19 cellular contexts compared by ENCODE assay signal in genomic region chr17:43040655-43041054, GRCh38. TPM values are rescaled to one million over a fixed set of nuclear protein-coding genes. Genes with fewer than 3 reads are reported as not detected.
DNase-seq lines count a peak whose midpoint lies in the region; ATAC-seq and TF ChIP-seq lines count a peak whose summit lies in the region.
"Had no signal": no experiment of that assay in that cellular context is flagged by ENCODE, and none has a peak within 500 bp of the region (broad histone marks: within the 10 kb centered on the region; RNA-seq: fewer than 3 reads in every experiment).

No MANE protein-coding gene starts in this region.

- 61% methylated on average over 2 of the region's 2 CpGs for WGBS in HUES64
- WGBS in endodermal cell (ENCODE audit: insufficient coverage in 1 of 2, insufficient read length in 1 of 2), 2 experiments: 80% methylated on average over 2 of the region's 2 CpGs; no CpG with 5 or more reads in 1 of the 2 experiments

- TF ChIP-seq CTCF in GM23338 (conservative IDR thresholded peaks at IDR 0.05; ENCODE audit: low read depth in 2 of 2): no peak
- TF ChIP-seq CTCF in endodermal cell (conservative IDR thresholded peaks at IDR 0.05): no peak
- no peak for TF ChIP-seq CTCF in lower lobe of right lung (IDR thresholded peaks at IDR 0.05)

- intact Hi-C loops in lower lobe of right lung (cut with DNase I): no loop called here
- intact Hi-C loops in activated T-helper 1 cell treated with anti-CD3 and anti-CD28 coated beads, Interleukin-12 subunit alpha, Interleukin-12 subunit beta, Interleukin-2, Interleukin-4 antibody, amounts not matched to agents 30 ng/mL and 10 ng/mL and 1 ng/mL, durations not matched to agents 14 hours and 24 hours and 36 hours (cut with micrococcal nuclease): no loop called here

- H4K20me1 ChIP-seq in GM23338 (replicated peaks; ENCODE audit: insufficient read depth): no peaks in the 10 kb centered on the region

- no peak overlapping the region for H2AFZ ChIP-seq in GM23338
- H2AFZ ChIP-seq: GM23248 had no signal

- no peaks in the 10 kb centered on the region for H3K9me2 ChIP-seq in GM23338 (ENCODE audit: insufficient read depth)

- H3K4me2 ChIP-seq in GM23338: peak overlapping the region; percentile 45

- H3K27ac Mint-ChIP-seq in GM23338 (peak overlapping the region; percentile 76), endodermal cell (peak overlapping the region; percentile 46)
- no peak overlapping the region for H3K27ac Mint-ChIP-seq in activated T-helper 1 cell treated with anti-CD3 and anti-CD28 coated beads, Interleukin-12 subunit alpha, Interleukin-12 subunit beta, Interleukin-2, Interleukin-4 antibody, amounts not matched to agents 30 ng/mL and 10 ng/mL and 1 ng/mL, durations not matched to agents 14 hours and 24 hours and 36 hours
- H3K27ac Mint-ChIP-seq: CD4-positive, CD25-positive, alpha-beta regulatory T cell had no signal

- H3K9me3 Mint-ChIP-seq in GM23338 (no peaks in the 10 kb centered on the region), endodermal cell (no peaks in the 10 kb centered on the region)
- H3K9me3 Mint-ChIP-seq in activated T-helper 1 cell treated with anti-CD3 and anti-CD28 coated beads, Interleukin-12 subunit alpha, Interleukin-12 subunit beta, Interleukin-2, Interleukin-4 antibody, amounts not matched to agents 30 ng/mL and 10 ng/mL and 1 ng/mL, durations not matched to agents 14 hours and 24 hours and 36 hours: no peaks in the 10 kb centered on the region
- H3K9me3 Mint-ChIP-seq: CD4-positive, CD25-positive, alpha-beta regulatory T cell had no signal

- DNase-seq in GM23338 (ENCODE audit: low spot score) (no peak), endodermal cell (no peak), lower lobe of right lung (no peak), T-helper 1 cell (no peak), COR-L47 (lab: John Stamatoyannopoulos, UW) (no peak), germinal center (ENCODE audit: low spot score) (no peak)
- DNase-seq in activated T-helper 1 cell treated with anti-CD3 and anti-CD28 coated beads, Interleukin-12 subunit alpha, Interleukin-12 subunit beta, Interleukin-2, Interleukin-4 antibody, amounts not matched to agents 30 ng/mL and 10 ng/mL and 1 ng/mL, durations not matched to agents 14 hours and 24 hours and 36 hours (ENCODE audit: low spot score): no peak
- DNase-seq: CD4-positive, CD25-positive, alpha-beta regulatory T cell; DND-41; GDM1; GM23248; Karpas-422; NCI-H1105 treated with DMSO at 0.1 percent for 48 hours; NCI-H1930; NCI-H2171; NCI-H510A treated with DMSO at 0.1 percent for 48 hours; PC-3 had no signal

- H3K27me3 Mint-ChIP-seq in GM23338 (ENCODE audit: insufficient read depth, low read depth, poor library complexity) (peaks cover 12% of the 10 kb centered on the region), endodermal cell (ENCODE audit: insufficient read depth) (no peaks in the 10 kb centered on the region)
- H3K27me3 Mint-ChIP-seq in activated T-helper 1 cell treated with anti-CD3 and anti-CD28 coated beads, Interleukin-12 subunit alpha, Interleukin-12 subunit beta, Interleukin-2, Interleukin-4 antibody, amounts not matched to agents 30 ng/mL and 10 ng/mL and 1 ng/mL, durations not matched to agents 14 hours and 24 hours and 36 hours (ENCODE audit: insufficient read depth): no peaks in the 10 kb centered on the region
- H3K27me3 Mint-ChIP-seq: CD4-positive, CD25-positive, alpha-beta regulatory T cell had no signal

- no peak for ATAC-seq in GM23338
- ATAC-seq in lower lobe of right lung: peak; percentile 21 to 78
- ATAC-seq: PC-3 had no signal

- H3K4me1 ChIP-seq in GM23338 (ENCODE audit: insufficient read depth): peaks cover 53% of the 10 kb centered on the region
- H3K4me1 ChIP-seq in HUES64 (ENCODE audit: insufficient read depth, low read length): peaks cover 37% of the 10 kb centered on the region
- peaks cover 21% of the 10 kb centered on the region for H3K4me1 ChIP-seq in endodermal cell (ENCODE audit: control insufficient read depth, insufficient read depth, low read length)
- H3K4me1 ChIP-seq in lower lobe of right lung: no peaks in the 10 kb centered on the region

- H3K36me3 ChIP-seq in GM23338 (ENCODE audit: insufficient read depth) (no peaks in the 10 kb centered on the region; the same call in 1 of the 2 replicates), HUES64 (ENCODE audit: insufficient read depth, low read length) (peaks cover 13% of the 10 kb centered on the region), endodermal cell (ENCODE audit: control insufficient read depth, insufficient read depth, low read length) (no peaks in the 10 kb centered on the region), lower lobe of right lung (no peaks in the 10 kb centered on the region)

- H3K27me3 ChIP-seq in GM23338 (ENCODE audit: insufficient read depth) (no peaks in the 10 kb centered on the region), HUES64 (ENCODE audit: insufficient read depth, low read length) (no peaks in the 10 kb centered on the region), endodermal cell (ENCODE audit: control insufficient read depth, insufficient read depth, low read length, poor library complexity, severe bottlenecking) (no peaks in the 10 kb centered on the region), lower lobe of right lung (ENCODE audit: low read depth) (no peaks in the 10 kb centered on the region)

- H3F3A ChIP-seq in GM23338 (replicated peaks; ENCODE audit: low read depth): peaks cover 16% of the 10 kb centered on the region

- no peak overlapping the region for H3K4me3 ChIP-seq in GM23338
- no peak overlapping the region for H3K4me3 ChIP-seq in HUES64 (ENCODE audit: low read length)
- H3K4me3 ChIP-seq in endodermal cell (ENCODE audit: low read length): no peak overlapping the region
- H3K4me3 ChIP-seq in lower lobe of right lung: no peak overlapping the region
- H3K4me3 ChIP-seq: GM23248 had no signal

- H3K9me3 ChIP-seq in HUES64 (ENCODE audit: insufficient read depth, low read depth, low read length): no peaks in the 10 kb centered on the region
- H3K9me3 ChIP-seq in endodermal cell (ENCODE audit: control insufficient read depth, low read length): no peaks in the 10 kb centered on the region
- no peaks in the 10 kb centered on the region for H3K9me3 ChIP-seq in lower lobe of right lung

- peaks cover 62% of the 10 kb centered on the region for H3K4me1 Mint-ChIP-seq in GM23338
- H3K4me1 Mint-ChIP-seq in endodermal cell: peaks cover 56% of the 10 kb centered on the region
- H3K4me1 Mint-ChIP-seq in activated T-helper 1 cell treated with anti-CD3 and anti-CD28 coated beads, Interleukin-12 subunit alpha, Interleukin-12 subunit beta, Interleukin-2, Interleukin-4 antibody, amounts not matched to agents 30 ng/mL and 10 ng/mL and 1 ng/mL, durations not matched to agents 14 hours and 24 hours and 36 hours (ENCODE audit: low read depth): no peaks in the 10 kb centered on the region
- H3K4me1 Mint-ChIP-seq: CD4-positive, CD25-positive, alpha-beta regulatory T cell had no signal

- H3K4me3 Mint-ChIP-seq in GM23338 (no peak overlapping the region; the same call in 2 of the 3 replicates), endodermal cell (no peak overlapping the region)
- no peak overlapping the region for H3K4me3 Mint-ChIP-seq in activated T-helper 1 cell treated with anti-CD3 and anti-CD28 coated beads, Interleukin-12 subunit alpha, Interleukin-12 subunit beta, Interleukin-2, Interleukin-4 antibody, amounts not matched to agents 30 ng/mL and 10 ng/mL and 1 ng/mL, durations not matched to agents 14 hours and 24 hours and 36 hours
- H3K4me3 Mint-ChIP-seq: CD4-positive, CD25-positive, alpha-beta regulatory T cell had no signal

- no peaks in the 10 kb centered on the region for H3K79me2 ChIP-seq in GM23338 (replicated peaks; ENCODE audit: insufficient read depth)

- peak overlapping the region; percentile 92 for H3K27ac ChIP-seq in GM23338 (ENCODE audit: low read depth)
- H3K27ac ChIP-seq in HUES64 (ENCODE audit: low read depth, low read length): peak overlapping the region; percentile 73
- peak overlapping the region; percentile 62 for H3K27ac ChIP-seq in endodermal cell (ENCODE audit: low read depth, low read length)
- H3K27ac ChIP-seq in lower lobe of right lung: no peak overlapping the region
- H3K27ac ChIP-seq: GM23248 had no signal

- H3K9ac ChIP-seq in HUES64 (ENCODE audit: low read depth, low read length) (peak overlapping the region; percentile 42; the same call in 1 of the 2 replicates), endodermal cell (ENCODE audit: extremely low read depth, low read length, poor library complexity, severe bottlenecking) (no peak overlapping the region)
- H3K9ac ChIP-seq: GM23248 had no signal

- peaks cover 10% of the 10 kb centered on the region; the same call in 1 of the 3 replicates for H3K36me3 Mint-ChIP-seq in GM23338 (ENCODE audit: low read depth)
- H3K36me3 Mint-ChIP-seq in endodermal cell (ENCODE audit: low read depth): peaks cover 7% of the 10 kb centered on the region
- H3K36me3 Mint-ChIP-seq in activated T-helper 1 cell treated with anti-CD3 and anti-CD28 coated beads, Interleukin-12 subunit alpha, Interleukin-12 subunit beta, Interleukin-2, Interleukin-4 antibody, amounts not matched to agents 30 ng/mL and 10 ng/mL and 1 ng/mL, durations not matched to agents 14 hours and 24 hours and 36 hours (ENCODE audit: low read depth): peaks cover 12% of the 10 kb centered on the region
- H3K36me3 Mint-ChIP-seq: CD4-positive, CD25-positive, alpha-beta regulatory T cell had no signal

RNA-seq across cellular contexts. Expression of gene RND2, which starts 15.6 kb away (rescaled TPM):
- total RNA-seq in GM23338 (2014; rRNA removed; shearing (Covaris generic)): 20.8 and 22.9 TPM in 2 replicates
- 18.5 and 20.4 TPM in 2 replicates for polyA plus RNA-seq in GM23338 (2016; fragmentation: Nextera tagmentation; extraction: Ambion mirVana)
- 28.0 TPM for polyA plus RNA-seq in HUES64 (2013, experiment 1 of 2)
- polyA plus RNA-seq in HUES64 (2013, experiment 2 of 2): 30.6 TPM
- total RNA-seq in endodermal cell (10 to 100 TPM; 36.1 to 55.5 TPM), lower lobe of right lung (0.53 TPM)
- polyA plus RNA-seq in endodermal cell (2013, experiment 1 of 2): 85.1 TPM
- 79.7 TPM for polyA plus RNA-seq in endodermal cell (2013, experiment 2 of 2)
- total RNA-seq in activated T-helper 1 cell treated with anti-CD3 and anti-CD28 coated beads, Interleukin-12 subunit alpha, Interleukin-12 subunit beta, Interleukin-2, Interleukin-4 antibody, amounts not matched to agents 30 ng/mL and 10 ng/mL and 1 ng/mL, durations not matched to agents 14 hours and 24 hours and 36 hours: 0.07 TPM in 1 of 2 replicates, not detected in the other
- total RNA-seq: CD4-positive, CD25-positive, alpha-beta regulatory T cell; SK-MEL-5 had no signal

RNA-seq across cellular contexts. Expression of gene VAT1, which starts 18.5 kb away (rescaled TPM):
- total RNA-seq in GM23338 (2014; rRNA removed; shearing (Covaris generic)): 227 and 300 TPM in 2 replicates
- polyA plus RNA-seq in GM23338 (2016; fragmentation: Nextera tagmentation; extraction: Ambion mirVana): 233 and 267 TPM in 2 replicates
- 114 TPM for polyA plus RNA-seq in HUES64 (2013, experiment 1 of 2)
- polyA plus RNA-seq in HUES64 (2013, experiment 2 of 2): 125 TPM
- 100 to 1,000 TPM; 306 to 402 TPM for total RNA-seq in endodermal cell
- 281 TPM for polyA plus RNA-seq in endodermal cell (2013, experiment 1 of 2)
- 251 TPM for polyA plus RNA-seq in endodermal cell (2013, experiment 2 of 2)
- 382 TPM for total RNA-seq in lower lobe of right lung
- 17.3 TPM in 2 replicates for total RNA-seq in activated T-helper 1 cell treated with anti-CD3 and anti-CD28 coated beads, Interleukin-12 subunit alpha, Interleukin-12 subunit beta, Interleukin-2, Interleukin-4 antibody, amounts not matched to agents 30 ng/mL and 10 ng/mL and 1 ng/mL, durations not matched to agents 14 hours and 24 hours and 36 hours

RNA-seq across cellular contexts. Expression of gene IFI35, which starts 34.1 kb away (rescaled TPM):
- total RNA-seq in GM23338 (2014; rRNA removed; shearing (Covaris generic)): 2.3 and 3.3 TPM in 2 replicates
- polyA plus RNA-seq in GM23338 (2016; fragmentation: Nextera tagmentation; extraction: Ambion mirVana): 1.5 and 1.8 TPM in 2 replicates
- 1.8 TPM for polyA plus RNA-seq in HUES64 (2013, experiment 1 of 2)
- 1.9 TPM for polyA plus RNA-seq in HUES64 (2013, experiment 2 of 2)
- total RNA-seq in endodermal cell (1 to 10 TPM; 3.0 to 5.1 TPM), lower lobe of right lung (61.5 TPM)
- polyA plus RNA-seq in endodermal cell (2013, experiment 1 of 2): 1.8 TPM
- polyA plus RNA-seq in endodermal cell (2013, experiment 2 of 2): 1.2 TPM
- total RNA-seq in activated T-helper 1 cell treated with anti-CD3 and anti-CD28 coated beads, Interleukin-12 subunit alpha, Interleukin-12 subunit beta, Interleukin-2, Interleukin-4 antibody, amounts not matched to agents 30 ng/mL and 10 ng/mL and 1 ng/mL, durations not matched to agents 14 hours and 24 hours and 36 hours: 65.8 and 67.0 TPM in 2 replicates

RNA-seq across cellular contexts. Expression of gene RPL27, which starts 42.4 kb away (rescaled TPM):
- 1,307 and 1,784 TPM in 2 replicates for total RNA-seq in GM23338 (2014; rRNA removed; shearing (Covaris generic))
- 2,722 and 2,793 TPM in 2 replicates for polyA plus RNA-seq in GM23338 (2016; fragmentation: Nextera tagmentation; extraction: Ambion mirVana)
- 2,026 TPM for polyA plus RNA-seq in HUES64 (2013, experiment 1 of 2)
- polyA plus RNA-seq in HUES64 (2013, experiment 2 of 2): 1,998 TPM
- total RNA-seq in endodermal cell (1,000 to 10,000 TPM; 1,077 to 1,196 TPM), lower lobe of right lung (810 TPM)
- 1,840 TPM for polyA plus RNA-seq in endodermal cell (2013, experiment 1 of 2)
- polyA plus RNA-seq in endodermal cell (2013, experiment 2 of 2): 1,865 TPM
- total RNA-seq in activated T-helper 1 cell treated with anti-CD3 and anti-CD28 coated beads, Interleukin-12 subunit alpha, Interleukin-12 subunit beta, Interleukin-2, Interleukin-4 antibody, amounts not matched to agents 30 ng/mL and 10 ng/mL and 1 ng/mL, durations not matched to agents 14 hours and 24 hours and 36 hours: 1,049 and 1,126 TPM in 2 replicates

Comparison
In these comparisons a context has a peak if more than half of its experiments do, and no peak if none do; other contexts are left out.
1. RNA of gene RND2, which starts 15.6 kb away (total RNA-seq): 36.1 to 55.5 TPM in endodermal cell and 20.8 to 22.9 TPM in GM23338; 0.53 TPM in lower lobe of right lung (single experiment) and 0.07 TPM in activated T-helper 1 cell treated with anti-CD3 and anti-CD28 coated beads, Interleukin-12 subunit alpha, Interleukin-12 subunit beta, Interleukin-2, Interleukin-4 antibody, amounts not matched to agents 30 ng/mL and 10 ng/mL and 1 ng/mL, durations not matched to agents 14 hours and 24 hours and 36 hours; every median in the first group is over 10 times any median in the second.
2. RNA of gene VAT1, which starts 18.5 kb away (total RNA-seq): 306 to 402 TPM in endodermal cell, 382 TPM in lower lobe of right lung (single experiment) and 227 to 300 TPM in GM23338; 17.3 TPM in activated T-helper 1 cell treated with anti-CD3 and anti-CD28 coated beads, Interleukin-12 subunit alpha, Interleukin-12 subunit beta, Interleukin-2, Interleukin-4 antibody, amounts not matched to agents 30 ng/mL and 10 ng/mL and 1 ng/mL, durations not matched to agents 14 hours and 24 hours and 36 hours; every median in the first group is over 10 times any median in the second.
3. RNA of gene IFI35, which starts 34.1 kb away (total RNA-seq): 65.8 to 67.0 TPM in activated T-helper 1 cell treated with anti-CD3 and anti-CD28 coated beads, Interleukin-12 subunit alpha, Interleukin-12 subunit beta, Interleukin-2, Interleukin-4 antibody, amounts not matched to agents 30 ng/mL and 10 ng/mL and 1 ng/mL, durations not matched to agents 14 hours and 24 hours and 36 hours and 61.5 TPM in lower lobe of right lung (single experiment); 3.0 to 5.1 TPM in endodermal cell and 2.3 to 3.3 TPM in GM23338; every median in the first group is over 10 times any median in the second.